Comparison of ENCODE assay signal across 21 cellular contexts in the genomic region with DNA sequence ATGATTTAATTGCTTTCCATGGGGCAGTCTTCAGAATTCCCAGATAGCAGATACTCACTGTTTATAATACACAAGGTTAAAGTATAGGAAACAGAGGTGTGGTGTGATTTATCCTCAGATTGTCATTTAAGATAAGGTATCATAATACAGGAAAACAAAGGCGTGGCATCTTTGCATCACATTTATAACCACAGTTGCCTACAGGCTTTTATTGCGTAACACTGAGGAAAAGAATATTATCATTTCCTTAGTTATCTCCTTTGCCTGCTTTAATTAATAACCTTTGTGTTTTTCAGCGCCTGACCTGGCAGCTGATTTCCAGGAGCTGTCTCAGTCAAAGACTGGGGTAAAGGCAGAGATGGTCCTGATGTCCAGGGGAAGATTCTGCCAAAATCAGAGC.
"Had no signal": no experiment of that assay in that cellular context is flagged by ENCODE, and none has a peak within 500 bp of the region (broad histone marks: within the 10 kb centered on the region; RNA-seq: fewer than 3 reads in every experiment).

No MANE protein-coding gene starts in this region.

- H3K9ac ChIP-seq: parathyroid adenoma had no signal

- H3K27ac Mint-ChIP-seq: dendritic cell treated with granulocyte-macrophage colony-stimulating factor and Interleukin-4, amounts not matched to agents 40 ng/mL and 50 ng/mL, for 4 days; naive thymus-derived CD4-positive, alpha-beta T cell; nephron progenitor cell; type B pancreatic cell had no signal

- H3K79me2 ChIP-seq: hepatocyte, parathyroid adenoma had no signal

- H3K36me3 Mint-ChIP-seq: naive thymus-derived CD4-positive, alpha-beta T cell; type B pancreatic cell had no signal

- H2AFZ ChIP-seq: hepatocyte, parathyroid adenoma had no signal

- H3K27ac ChIP-seq: hepatocyte, parathyroid adenoma, psoas muscle, thyroid gland had no signal

- H3K9me3 Mint-ChIP-seq: dendritic cell treated with granulocyte-macrophage colony-stimulating factor and Interleukin-4, amounts not matched to agents 40 ng/mL and 50 ng/mL, for 4 days; naive thymus-derived CD4-positive, alpha-beta T cell; type B pancreatic cell had no signal

- H3K9me3 ChIP-seq: psoas muscle, thyroid gland had no signal

- H3K4me1 ChIP-seq: parathyroid adenoma, psoas muscle, thyroid gland had no signal

- H3K4me3 ChIP-seq: hepatocyte, lung, psoas muscle, thyroid gland had no signal

- H3K36me3 ChIP-seq: thyroid gland had no signal

- H3K27me3 ChIP-seq: hepatocyte, thyroid gland had no signal

- H3K4me3 Mint-ChIP-seq: dendritic cell treated with granulocyte-macrophage colony-stimulating factor and Interleukin-4, amounts not matched to agents 40 ng/mL and 50 ng/mL, for 4 days; naive thymus-derived CD4-positive, alpha-beta T cell; nephron progenitor cell; type B pancreatic cell had no signal

- FAIRE-seq: endothelial cell of umbilical vein, kidney, urothelium cell line had no signal

- H3K4me2 ChIP-seq: hepatocyte had no signal

- ATAC-seq: left cardiac atrium; left ventricle myocardium superior; naive thymus-derived CD4-positive, alpha-beta T cell; psoas muscle; sciatic nerve had no signal

- DNase-seq: foreskin melanocyte; head of caudate nucleus; kidney; left cardiac atrium; left ventricle myocardium superior; mesendoderm; naive thymus-derived CD4-positive, alpha-beta T cell; nephron progenitor cell; psoas muscle; retina; stimulated activated CD4-positive, alpha-beta T cell treated with anti-CD3 and anti-CD28 coated beads, Interleukin-12 subunit alpha, Interleukin-12 subunit beta, amount 100 ng/mL, for 4 hours; stimulated activated naive CD4-positive, alpha-beta T cell; thyroid gland had no signal

- H3K4me1 Mint-ChIP-seq: naive thymus-derived CD4-positive, alpha-beta T cell; nephron progenitor cell had no signal
